Comparison of ENCODE assay signal across 26 cellular contexts in the genomic region with DNA sequence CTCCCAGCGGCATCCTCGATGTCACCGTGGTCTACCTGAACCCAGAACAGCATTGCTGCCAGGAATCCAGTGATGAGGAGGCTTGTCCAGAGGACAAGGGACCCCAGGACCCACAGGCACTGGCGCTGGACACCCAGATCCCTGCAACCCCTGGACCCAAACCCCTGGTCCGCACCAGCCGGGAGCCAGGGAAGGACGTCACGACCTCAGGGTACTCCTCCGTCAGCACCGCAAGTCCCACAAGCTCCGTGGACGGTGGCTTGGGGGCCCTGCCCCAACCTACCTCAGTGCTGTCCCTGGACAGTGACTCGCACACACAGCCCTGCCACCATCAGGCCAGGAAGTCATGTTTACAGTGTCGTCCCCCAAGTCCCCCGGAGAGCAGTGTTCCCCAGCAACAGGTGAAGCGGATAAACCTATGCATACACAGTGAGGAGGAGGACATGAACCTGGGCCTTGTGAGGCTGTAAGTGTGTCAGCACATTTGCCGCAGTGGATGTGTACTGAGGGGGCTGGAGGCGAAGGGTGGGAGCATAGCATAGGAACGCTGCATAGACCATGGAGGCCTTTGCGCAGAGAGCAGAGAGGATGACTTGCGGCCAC. TPM values are rescaled to one million over a fixed set of nuclear protein-coding genes. Genes with fewer than 3 reads are reported as not detected.
DNase-seq lines count a peak whose midpoint lies in the region; ATAC-seq and TF ChIP-seq lines count a peak whose summit lies in the region.
"Had no signal": no experiment of that assay in that cellular context is flagged by ENCODE, and none has a peak within 500 bp of the region (broad histone marks: within the 10 kb centered on the region; RNA-seq: fewer than 3 reads in every experiment).

No MANE protein-coding gene starts in this region.

- H3K27ac Mint-ChIP-seq in activated naive CD4-positive, alpha-beta T cell treated with anti-CD3 and anti-CD28 coated beads, Interleukin-2, amount 10 ng/mL, durations not matched to agents 7 days and 5 days: peak overlapping the region; percentile 75
- no peak overlapping the region for H3K27ac Mint-ChIP-seq in nephron

- no peak overlapping the region for H3K4me3 Mint-ChIP-seq in activated naive CD4-positive, alpha-beta T cell treated with anti-CD3 and anti-CD28 coated beads, Interleukin-2, amount 10 ng/mL, durations not matched to agents 7 days and 5 days
- peak overlapping the region; percentile 7 to 54 (median 50) for H3K4me3 Mint-ChIP-seq in nephron
- H3K4me3 Mint-ChIP-seq: CD14-positive monocyte had no signal

- H3K9me3 Mint-ChIP-seq in activated naive CD4-positive, alpha-beta T cell treated with anti-CD3 and anti-CD28 coated beads, Interleukin-2, amount 10 ng/mL, durations not matched to agents 7 days and 5 days: no peaks in the 10 kb centered on the region
- H3K9me3 Mint-ChIP-seq in nephron: no peaks in the 10 kb centered on the region
- H3K9me3 Mint-ChIP-seq: CD14-positive monocyte; CD8-positive, alpha-beta memory T cell had no signal

- ATAC-seq in GM18909 (IDR thresholded peaks at IDR 0.05; ENCODE audit: poor library complexity, unreplicated experiment): no peak
- ATAC-seq: A549 had no signal

- no peak for TF ChIP-seq CTCF in RWPE1 (conservative IDR thresholded peaks at IDR 0.05; ENCODE audit: low read depth)
- TF ChIP-seq CTCF in nephron (IDR thresholded peaks at IDR 0.05; ENCODE audit: unreplicated experiment in 3 of 3): no peak
- no peak for TF ChIP-seq CTCF in GM13976 (IDR thresholded peaks at IDR 0.05; ENCODE audit: borderline replicate concordance, control extremely low read depth, extremely low read depth, insufficient read depth, missing control alignments)

- peaks cover 18% of the 10 kb centered on the region for H3K4me1 Mint-ChIP-seq in activated naive CD4-positive, alpha-beta T cell treated with anti-CD3 and anti-CD28 coated beads, Interleukin-2, amount 10 ng/mL, durations not matched to agents 7 days and 5 days
- peaks cover 5% of the 10 kb centered on the region for H3K4me1 Mint-ChIP-seq in nephron

- peak overlapping the region; percentile 75 for H3K27ac ChIP-seq in RWPE1
- H3K27ac ChIP-seq: A549 had no signal

- CTCF ChIA-PET in activated naive CD4-positive, alpha-beta T cell treated with anti-CD3 and anti-CD28 coated beads, Interleukin-2, amount 10 ng/mL, durations not matched to agents 7 days and 5 days (lab: Charles Lee): no interaction called here
- CTCF ChIA-PET in RWPE1 (lab: Yijun Ruan, JAX): interaction anchor here (0.6 to 0.8 kb wide), 2 partner anchors 14 to 464 kb away, joined by 3 read pairs; no protein-coding TSS in a partner anchor

- in situ Hi-C loops in GM13976 (cut with MboI; ENCODE audit: low sequenced_read_pairs, unreplicated experiment): no loop called here

- POLR2A ChIA-PET in RWPE1 (lab: Yijun Ruan, JAX; ENCODE audit: low non-redundant PET): no interaction called here

- H3K36me3 Mint-ChIP-seq in activated naive CD4-positive, alpha-beta T cell treated with anti-CD3 and anti-CD28 coated beads, Interleukin-2, amount 10 ng/mL, durations not matched to agents 7 days and 5 days: peaks cover 50% of the 10 kb centered on the region
- peaks cover 35% of the 10 kb centered on the region for H3K36me3 Mint-ChIP-seq in nephron (ENCODE audit: low read depth)

- no peaks in the 10 kb centered on the region for H3K27me3 Mint-ChIP-seq in activated naive CD4-positive, alpha-beta T cell treated with anti-CD3 and anti-CD28 coated beads, Interleukin-2, amount 10 ng/mL, durations not matched to agents 7 days and 5 days
- peaks cover 3% of the 10 kb centered on the region for H3K27me3 Mint-ChIP-seq in nephron (ENCODE audit: low read depth)
- H3K27me3 Mint-ChIP-seq: CD8-positive, alpha-beta memory T cell had no signal

- no peak for DNase-seq in activated naive CD4-positive, alpha-beta T cell treated with anti-CD3 and anti-CD28 coated beads, Interleukin-2, amount 10 ng/mL, durations not matched to agents 7 days and 5 days
- DNase-seq in activated naive CD4-positive, alpha-beta T cell treated with anti-CD3 and anti-CD28 coated beads, Interleukin-2, amount 50 U/mL, for 16 hours: no peak
- DNase-seq in RWPE1 (ENCODE audit: low spot score) (no peak), posterior vena cava (ENCODE audit: low spot score) (peak; percentile 61), DMS153 (lab: John Stamatoyannopoulos, UW) (no peak), GM13976 (ENCODE audit: low spot score) (no peak)
- DNase-seq: CD8-positive, alpha-beta memory T cell; DMS 273 treated with DMSO at 0.1 percent for 48 hours; DMS79 treated with DMSO at 0.1 percent for 48 hours; GF-D8; HCEC 1CT; MV-4-11; NCI-H1105; NCI-H1436 treated with DMSO at 0.1 percent for 48 hours; NCI-H1930; NCI-H446; NCI-H524 treated with DMSO at 0.1 percent for 48 hours; NCI-H774; SK-N-SH; SW 1271 had no signal

- intact Hi-C loops in posterior vena cava (cut with DNase I): no loop called here

RNA-seq across cellular contexts. Expression of gene TEDC2, which starts 3.3 kb away (rescaled TPM):
- total RNA-seq in posterior vena cava: under 1 TPM in 1 of 2 donors, not detected in 1; 0.86 TPM

RNA-seq across cellular contexts. Expression of gene NTN3, which starts 14.4 kb away (rescaled TPM):
- under 1 TPM in 1 of 2 donors, not detected in 1; 0.29 TPM for total RNA-seq in posterior vena cava
- total RNA-seq: CD8-positive, alpha-beta memory T cell; HT-29; MCF 10A had no signal

RNA-seq across cellular contexts. Expression of gene TBC1D24, which starts 18.3 kb away (rescaled TPM):
- 10 to 100 TPM; 11.4 to 13.3 TPM for total RNA-seq in posterior vena cava

RNA-seq across cellular contexts. Expression of gene CCNF, which starts 27.4 kb away (rescaled TPM):
- 1 to 10 TPM in 1 of 2 donors, under 1 TPM in 1; 0.81 to 1.3 TPM for total RNA-seq in posterior vena cava

RNA-seq across cellular contexts. Expression of gene ATP6V0C, which starts 57.1 kb away (rescaled TPM):
- 100 to 1,000 TPM; 107 to 133 TPM for total RNA-seq in posterior vena cava
